ENCODE assay signal across 12 cellular contexts in genomic region chr10:72096115-72097000, GRCh38. TPM values are rescaled to one million over a fixed set of nuclear protein-coding genes. Genes with fewer than 3 reads are reported as not detected.
DNase-seq lines count a peak whose midpoint lies in the region; ATAC-seq and TF ChIP-seq lines count a peak whose summit lies in the region.
"Had no signal": no experiment of that assay in that cellular context is flagged by ENCODE, and none has a peak within 500 bp of the region (broad histone marks: within the 10 kb centered on the region; RNA-seq: fewer than 3 reads in every experiment).

No MANE protein-coding gene starts in this region.

- no peak overlapping the region for H3K4me3 ChIP-seq in fibroblast of the aortic adventitia (ENCODE audit: low read depth, low read length)
- H3K4me3 ChIP-seq: HAP-1 had no signal

- peak; percentile 36 for TF ChIP-seq CTCF in fibroblast of the aortic adventitia (IDR thresholded peaks at IDR 0.05; ENCODE audit: insufficient read depth, low read length)

- H3K27me3 Mint-ChIP-seq in activated naive CD4-positive, alpha-beta T cell treated with anti-CD3 and anti-CD28 coated beads, Interleukin-2, amount 50 U/mL, for 24 hours = no peaks in the 10 kb centered on the region
- H3K27me3 Mint-ChIP-seq in T-helper 1 cell treated with Interleukin-12 subunit alpha and Interleukin-12 subunit beta and Interleukin-4 antibody, amounts not matched to agents 30 μg/mL and 1 μg/mL, for 36 hours (ENCODE audit: low read depth) = no peaks in the 10 kb centered on the region
- H3K27me3 Mint-ChIP-seq in effector memory CD8-positive, alpha-beta T cell = no peaks in the 10 kb centered on the region

- peaks cover 49% of the 10 kb centered on the region for H3K4me1 Mint-ChIP-seq in activated naive CD4-positive, alpha-beta T cell treated with anti-CD3 and anti-CD28 coated beads, Interleukin-2, amount 50 U/mL, for 24 hours
- H3K4me1 Mint-ChIP-seq in T-helper 1 cell treated with Interleukin-12 subunit alpha and Interleukin-12 subunit beta and Interleukin-4 antibody, amounts not matched to agents 30 μg/mL and 1 μg/mL, for 36 hours (ENCODE audit: low read depth) = peaks cover 46% of the 10 kb centered on the region
- H3K4me1 Mint-ChIP-seq in effector memory CD8-positive, alpha-beta T cell (ENCODE audit: low read depth in 2 of 2) = peaks cover 0 to 8% of the 10 kb centered on the region in 2 donors

- no peak overlapping the region for H3K4me3 Mint-ChIP-seq in activated naive CD4-positive, alpha-beta T cell treated with anti-CD3 and anti-CD28 coated beads, Interleukin-2, amount 50 U/mL, for 24 hours
- no peak overlapping the region for H3K4me3 Mint-ChIP-seq in T-helper 1 cell treated with Interleukin-12 subunit alpha and Interleukin-12 subunit beta and Interleukin-4 antibody, amounts not matched to agents 30 μg/mL and 1 μg/mL, for 36 hours
- no peak overlapping the region for H3K4me3 Mint-ChIP-seq in effector memory CD8-positive, alpha-beta T cell
- H3K4me3 Mint-ChIP-seq: CD8-positive, alpha-beta memory T cell had no signal

- DNase-seq in activated naive CD4-positive, alpha-beta T cell (lab: John Stamatoyannopoulos, UW) = no peak
- peak; percentile 57 for DNase-seq in fibroblast of the aortic adventitia (ENCODE audit: low read depth)
- DNase-seq in smooth muscle cell of the brain vasculature (ENCODE audit: low read depth, low spot score) = peak; percentile 54
- no peak for DNase-seq in RKO (ENCODE audit: low spot score)
- no peak for DNase-seq in effector memory CD8-positive, alpha-beta T cell
- DNase-seq: CD8-positive, alpha-beta memory T cell; cerebellar nuclear complex; NCI-H2227 treated with DMSO at 0.1 percent for 48 hours had no signal

- H3K36me3 Mint-ChIP-seq in activated naive CD4-positive, alpha-beta T cell treated with anti-CD3 and anti-CD28 coated beads, Interleukin-2, amount 50 U/mL, for 24 hours = peaks cover 18% of the 10 kb centered on the region
- peaks cover 40% of the 10 kb centered on the region for H3K36me3 Mint-ChIP-seq in T-helper 1 cell treated with Interleukin-12 subunit alpha and Interleukin-12 subunit beta and Interleukin-4 antibody, amounts not matched to agents 30 μg/mL and 1 μg/mL, for 36 hours (ENCODE audit: low read depth)
- H3K36me3 Mint-ChIP-seq in effector memory CD8-positive, alpha-beta T cell (ENCODE audit: insufficient read depth) = peaks cover 8% of the 10 kb centered on the region

- no peak for ATAC-seq in HG03469 (IDR thresholded peaks at IDR 0.05; ENCODE audit: unreplicated experiment)
- no peak for ATAC-seq in effector memory CD8-positive, alpha-beta T cell (replicated peaks)

- H3K27ac Mint-ChIP-seq in activated naive CD4-positive, alpha-beta T cell treated with anti-CD3 and anti-CD28 coated beads, Interleukin-2, amount 50 U/mL, for 24 hours = peak overlapping the region; percentile 81
- H3K27ac Mint-ChIP-seq in T-helper 1 cell treated with Interleukin-12 subunit alpha and Interleukin-12 subunit beta and Interleukin-4 antibody, amounts not matched to agents 30 μg/mL and 1 μg/mL, for 36 hours = peak overlapping the region; percentile 43
- no peak overlapping the region for H3K27ac Mint-ChIP-seq in effector memory CD8-positive, alpha-beta T cell

- no peaks in the 10 kb centered on the region for H3K9me3 Mint-ChIP-seq in activated naive CD4-positive, alpha-beta T cell treated with anti-CD3 and anti-CD28 coated beads, Interleukin-2, amount 50 U/mL, for 24 hours
- H3K9me3 Mint-ChIP-seq in T-helper 1 cell treated with Interleukin-12 subunit alpha and Interleukin-12 subunit beta and Interleukin-4 antibody, amounts not matched to agents 30 μg/mL and 1 μg/mL, for 36 hours = no peaks in the 10 kb centered on the region
- no peaks in the 10 kb centered on the region for H3K9me3 Mint-ChIP-seq in effector memory CD8-positive, alpha-beta T cell
- H3K9me3 Mint-ChIP-seq: CD8-positive, alpha-beta memory T cell had no signal

RNA-seq across cellular contexts. Expression of gene SPOCK2, which starts 8.0 kb away (rescaled TPM):
- total RNA-seq in fibroblast of the aortic adventitia (ENCODE audit: low replicate concordance) = 0.36 and 0.98 TPM in 2 replicates

Comparison
In these comparisons a context has a peak if more than half of its experiments do, and no peak if none do; other contexts are left out.
1. H3K27ac Mint-ChIP-seq: peak in activated naive CD4-positive, alpha-beta T cell treated with anti-CD3 and anti-CD28 coated beads, Interleukin-2, amount 50 U/mL, for 24 hours (single experiment) and T-helper 1 cell treated with Interleukin-12 subunit alpha and Interleukin-12 subunit beta and Interleukin-4 antibody, amounts not matched to agents 30 μg/mL and 1 μg/mL, for 36 hours (single experiment); none in effector memory CD8-positive, alpha-beta T cell (0 of 2).
2. DNase-seq: peak in fibroblast of the aortic adventitia (single experiment) and smooth muscle cell of the brain vasculature (single experiment); none in activated naive CD4-positive, alpha-beta T cell (0 of 4), RKO (single experiment) and effector memory CD8-positive, alpha-beta T cell (0 of 3).